9 cellular contexts compared by ENCODE assay signal in genomic region chr1:164765557-164765956, GRCh38.
DNase-seq lines count a peak whose midpoint lies in the region; ATAC-seq and TF ChIP-seq lines count a peak whose summit lies in the region.
"Had no signal": no experiment of that assay in that cellular context is flagged by ENCODE, and none has a peak within 500 bp of the region (broad histone marks: within the 10 kb centered on the region; RNA-seq: fewer than 3 reads in every experiment).

No MANE protein-coding gene starts in this region.

- peak overlapping the region; percentile 61 to 77 (median 76) for H3K27ac ChIP-seq in esophagus muscularis mucosa (replicated peaks in 1 of 4)

- H3K9me3 ChIP-seq in esophagus muscularis mucosa, result no peaks in the 10 kb centered on the region

- TF ChIP-seq CTCF in AG09319 (IDR thresholded peaks at IDR 0.05; ENCODE audit: low read depth, low read length) (no peak), esophagus muscularis mucosa (IDR thresholded peaks at IDR 0.05) (no peak), omental fat pad (IDR thresholded peaks at IDR 0.05) (no peak)

- ATAC-seq in omental fat pad (ENCODE audit: low FRiP score), result peak; percentile 77

- intact Hi-C loops in esophagus muscularis mucosa (cut with DNase I), result loop anchor here (5.0 kb wide), 1 partner anchor 63 kb away; no protein-coding TSS in a partner anchor

- peaks cover 58 to 74% (median 67%) of the 10 kb centered on the region in 4 donors for H3K4me1 ChIP-seq in esophagus muscularis mucosa

- H3K27me3 Mint-ChIP-seq in T-helper 2 cell treated with Interferon-gamma antibody and Interleukin-4, amounts not matched to agents 5 μg/mL and 100 μg/mL, for 36 hours (ENCODE audit: low read depth), result no peaks in the 10 kb centered on the region

- H3K4me1 Mint-ChIP-seq in T-helper 2 cell treated with Interferon-gamma antibody and Interleukin-4, amounts not matched to agents 5 μg/mL and 100 μg/mL, for 36 hours (ENCODE audit: low read depth), result no peaks in the 10 kb centered on the region

- no peak overlapping the region for H3K4me3 ChIP-seq in esophagus muscularis mucosa

- no peaks in the 10 kb centered on the region for H3K36me3 ChIP-seq in esophagus muscularis mucosa

- H3K36me3 Mint-ChIP-seq in T-helper 2 cell treated with Interferon-gamma antibody and Interleukin-4, amounts not matched to agents 5 μg/mL and 100 μg/mL, for 36 hours (ENCODE audit: low read depth), result no peaks in the 10 kb centered on the region

- H3K4me3 Mint-ChIP-seq in T-helper 2 cell treated with Interferon-gamma antibody and Interleukin-4, amounts not matched to agents 5 μg/mL and 100 μg/mL, for 36 hours, result no peak overlapping the region
- H3K4me3 Mint-ChIP-seq: nephron progenitor cell had no signal

- TF ChIP-seq EP300 in esophagus muscularis mucosa (IDR thresholded peaks at IDR 0.05), result no peak

- H3K27me3 ChIP-seq in esophagus muscularis mucosa, result no peaks in the 10 kb centered on the region

- DNase-seq in AG09319 (ENCODE audit: extremely low read depth, low read depth) (peak; percentile 35), NCI-H446 treated with DMSO at 0.1 percent for 48 hours (lab: John Stamatoyannopoulos, UW) (peak; percentile 54), esophagus muscularis mucosa (ENCODE audit: extremely low spot score) (no peak), omental fat pad (ENCODE audit: low spot score) (no peak), cerebellar nuclear complex (lab: John Stamatoyannopoulos, UW) (no peak), epidermal melanocyte (ENCODE audit: insufficient read length, low spot score) (no peak)
- no peak for DNase-seq in T-helper 2 cell treated with Interferon-gamma antibody and Interleukin-4, amounts not matched to agents 5 μg/mL and 100 μg/mL, for 36 hours (ENCODE audit: low spot score)
- DNase-seq in stimulated activated CD8-positive, alpha-beta memory T cell treated with anti-CD3 and anti-CD28 coated beads, Interleukin-4, amount 100 ng/mL, for 48 hours, result no peak
- DNase-seq: nephron progenitor cell had no signal

- H3K27ac Mint-ChIP-seq in T-helper 2 cell treated with Interferon-gamma antibody and Interleukin-4, amounts not matched to agents 5 μg/mL and 100 μg/mL, for 36 hours, result no peak overlapping the region
- H3K27ac Mint-ChIP-seq: nephron progenitor cell had no signal

- no peaks in the 10 kb centered on the region for H3K9me3 Mint-ChIP-seq in T-helper 2 cell treated with Interferon-gamma antibody and Interleukin-4, amounts not matched to agents 5 μg/mL and 100 μg/mL, for 36 hours

- no peak for TF ChIP-seq POLR2A in esophagus muscularis mucosa (IDR thresholded peaks at IDR 0.05; ENCODE audit: low read depth)

Comparison
In these comparisons a context has a peak if more than half of its experiments do, and no peak if none do; other contexts are left out.
1. DNase-seq: peak in AG09319 (single experiment) and NCI-H446 treated with DMSO at 0.1 percent for 48 hours (single experiment); none in esophagus muscularis mucosa (single experiment), omental fat pad (single experiment), T-helper 2 cell treated with Interferon-gamma antibody and Interleukin-4, amounts not matched to agents 5 μg/mL and 100 μg/mL, for 36 hours (single experiment), cerebellar nuclear complex (0 of 2), epidermal melanocyte (single experiment) and stimulated activated CD8-positive, alpha-beta memory T cell treated with anti-CD3 and anti-CD28 coated beads, Interleukin-4, amount 100 ng/mL, for 48 hours (single experiment).